ENCODE assay signal across 23 cellular contexts in the genomic region with DNA sequence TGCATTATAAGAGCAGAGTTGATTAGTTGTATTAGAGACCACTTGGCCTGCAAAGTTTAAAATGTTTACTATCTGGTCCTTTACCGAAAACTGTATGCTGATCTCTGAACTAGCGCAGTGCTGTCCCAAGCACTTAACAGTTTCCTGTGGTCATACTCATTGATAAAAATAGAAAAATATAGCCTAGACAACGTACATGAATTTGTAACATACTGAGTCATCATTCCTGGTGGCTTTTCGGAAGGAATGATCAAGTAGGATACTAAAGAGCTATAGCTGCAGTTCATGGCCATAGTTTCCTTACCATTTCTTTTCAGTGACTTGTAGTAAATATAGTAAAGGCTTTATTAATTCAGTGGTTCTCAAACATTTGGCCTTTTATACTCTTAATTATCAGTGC. TPM values are rescaled to one million over a fixed set of nuclear protein-coding genes. Genes with fewer than 3 reads are reported as not detected.
A peak's percentile ranks its signal among the peaks of the same experiment; 100 is the strongest.
DNase-seq lines count a peak whose midpoint lies in the region; ATAC-seq, FAIRE-seq and TF ChIP-seq lines count a peak whose summit lies in the region.
"Had no signal": no experiment of that assay in that cellular context is flagged by ENCODE, and none has a peak within 500 bp of the region (broad histone marks: within the 10 kb centered on the region; RNA-seq: fewer than 3 reads in every experiment).

No MANE protein-coding gene starts in this region.

- no peak for ATAC-seq in GM19324 (IDR thresholded peaks at IDR 0.05; ENCODE audit: low FRiP score, unreplicated experiment)
- ATAC-seq: activated CD4-positive, alpha-beta T cell treated with anti-CD3 and anti-CD28 coated beads for 36 hours; gastrocnemius medialis; lower lobe of right lung; naive thymus-derived CD8-positive, alpha-beta T cell; stimulated activated naive CD8-positive, alpha-beta T cell treated with anti-CD3 and anti-CD28 coated beads, Interleukin-15, Interleukin-2, amounts not matched to agents 100 U/mL and 50 U/mL, for 24 hours; upper lobe of right lung had no signal

- H3K4me1 Mint-ChIP-seq in T-helper 2 cell treated with Interferon-gamma antibody and Interleukin-4, amounts not matched to agents 5 μg/mL and 100 μg/mL, for 36 hours (ENCODE audit: low read depth), result peaks cover 2% of the 10 kb centered on the region
- H3K4me1 Mint-ChIP-seq: activated CD4-positive, alpha-beta T cell treated with anti-CD3 and anti-CD28 coated beads for 36 hours; H9; naive thymus-derived CD8-positive, alpha-beta T cell had no signal

- no peak overlapping the region for H3K4me3 Mint-ChIP-seq in T-helper 2 cell treated with Interferon-gamma antibody and Interleukin-4, amounts not matched to agents 5 μg/mL and 100 μg/mL, for 36 hours
- H3K4me3 Mint-ChIP-seq: activated CD4-positive, alpha-beta T cell treated with anti-CD3 and anti-CD28 coated beads for 36 hours; brain; H9; naive thymus-derived CD8-positive, alpha-beta T cell had no signal

- H3K27me3 Mint-ChIP-seq in T-helper 2 cell treated with Interferon-gamma antibody and Interleukin-4, amounts not matched to agents 5 μg/mL and 100 μg/mL, for 36 hours (ENCODE audit: low read depth), result no peaks in the 10 kb centered on the region
- H3K27me3 Mint-ChIP-seq: activated CD4-positive, alpha-beta T cell treated with anti-CD3 and anti-CD28 coated beads for 36 hours; brain; naive thymus-derived CD8-positive, alpha-beta T cell had no signal

- CTCF ChIA-PET in AG04450 (lab: Charles Lee), result interaction anchor here (0.7 to 1.0 kb wide), 2 partner anchors 9 to 73 kb away, joined by 3 read pairs; no protein-coding TSS in a partner anchor

- peak; percentile 27 for DNase-seq in AG04450 (ENCODE audit: low read depth, low spot score)
- peak; percentile 19 for DNase-seq in HTR-8/SVneo (ENCODE audit: insufficient read length, low spot score)
- peak; percentile 64 to 82 for DNase-seq in cardiac fibroblast (ENCODE audit: low read depth in 2 of 2)
- peak; percentile 87 for DNase-seq in iris pigment epithelial cell (ENCODE audit: low read depth)
- DNase-seq in NCI-H1105 treated with DMSO at 0.1 percent for 48 hours (lab: John Stamatoyannopoulos, UW), result no peak
- no peak for DNase-seq in DMS79 treated with DMSO at 0.1 percent for 48 hours (lab: John Stamatoyannopoulos, UW)
- no peak for DNase-seq in T-helper 2 cell treated with Interferon-gamma antibody and Interleukin-4, amounts not matched to agents 5 μg/mL and 100 μg/mL, for 36 hours (ENCODE audit: low spot score)
- DNase-seq: activated CD4-positive, alpha-beta T cell treated with anti-CD3 and anti-CD28 coated beads for 36 hours; activated CD8-positive, alpha-beta memory T cell treated with anti-CD3 and anti-CD28 coated beads, Interleukin-2, amount 50 U/mL, for 48 hours; activated naive CD4-positive, alpha-beta T cell treated with Interleukin-2 at 50 U/mL for 16 hours; gastrocnemius medialis; H9; lower lobe of right lung; naive thymus-derived CD8-positive, alpha-beta T cell; NCI-H187; NCI-H446 treated with DMSO at 0.1 percent for 48 hours; SHP77; stimulated activated CD4-positive, alpha-beta T cell treated with anti-CD3 and anti-CD28 coated beads, Interleukin-12 subunit alpha, Interleukin-12 subunit beta, amount 100 ng/mL, for 4 hours; stimulated activated naive CD8-positive, alpha-beta T cell treated with anti-CD3 and anti-CD28 coated beads, Interleukin-15, Interleukin-2, amounts not matched to agents 100 U/mL and 50 U/mL, for 24 hours; T-helper 9 cell; upper lobe of right lung had no signal

- POLR2A ChIA-PET in AG04450 (lab: Yijun Ruan, JAX), result no interaction called here

- no peak overlapping the region for H3K27ac Mint-ChIP-seq in T-helper 2 cell treated with Interferon-gamma antibody and Interleukin-4, amounts not matched to agents 5 μg/mL and 100 μg/mL, for 36 hours
- H3K27ac Mint-ChIP-seq: activated CD4-positive, alpha-beta T cell treated with anti-CD3 and anti-CD28 coated beads for 36 hours; brain; H9; naive thymus-derived CD8-positive, alpha-beta T cell had no signal

- TF ChIP-seq CTCF in AG04450 (IDR thresholded peaks at IDR 0.05; ENCODE audit: low read depth, low read length) (no peak), cardiac fibroblast (IDR thresholded peaks at IDR 0.05; ENCODE audit: low read depth, low read length) (no peak)

- H3K27me3 ChIP-seq in AG04450 (ENCODE audit: control insufficient read depth, insufficient read depth, low read length), result no peaks in the 10 kb centered on the region
- H3K27me3 ChIP-seq: gastrocnemius medialis, upper lobe of right lung had no signal

- no peak overlapping the region for H3K4me3 ChIP-seq in AG04450 (ENCODE audit: low read depth, low read length)
- no peak overlapping the region for H3K4me3 ChIP-seq in cardiac fibroblast (replicated peaks in 1 of 2; ENCODE audit: low read depth in 2 of 2, low read length in 2 of 2)
- H3K4me3 ChIP-seq: gastrocnemius medialis, lower lobe of right lung, upper lobe of right lung had no signal

- H3K27ac ChIP-seq in AG04450 (ENCODE audit: low read depth, low read length), result no peak overlapping the region
- H3K27ac ChIP-seq: gastrocnemius medialis, lower lobe of right lung, upper lobe of right lung had no signal

- no peaks in the 10 kb centered on the region for H3K9me3 ChIP-seq in AG04450 (ENCODE audit: control insufficient read depth, insufficient read depth, low read length)
- H3K9me3 ChIP-seq: gastrocnemius medialis, lower lobe of right lung, upper lobe of right lung had no signal

- H3K9me3 Mint-ChIP-seq in T-helper 2 cell treated with Interferon-gamma antibody and Interleukin-4, amounts not matched to agents 5 μg/mL and 100 μg/mL, for 36 hours, result no peaks in the 10 kb centered on the region
- H3K9me3 Mint-ChIP-seq: brain; H9; naive thymus-derived CD8-positive, alpha-beta T cell had no signal

- peaks cover 44% of the 10 kb centered on the region for H3K36me3 Mint-ChIP-seq in T-helper 2 cell treated with Interferon-gamma antibody and Interleukin-4, amounts not matched to agents 5 μg/mL and 100 μg/mL, for 36 hours (ENCODE audit: low read depth)
- H3K36me3 Mint-ChIP-seq: brain; naive thymus-derived CD8-positive, alpha-beta T cell had no signal

- FAIRE-seq in HTR-8/SVneo (lab: Jason Lieb, UNC), result no peak

RNA-seq across cellular contexts. Expression of gene TTK, which starts 18.4 kb away (rescaled TPM):
- polyA plus RNA-seq in AG04450 (2011; rRNA removed), result 5.1 and 8.0 TPM in 2 replicates
- polyA minus RNA-seq in AG04450 (2011; rRNA and poly(A)+ RNA removed), result 2.4 and 6.3 TPM in 2 replicates

Comparison
In these comparisons a context has a peak if more than half of its experiments do, and no peak if none do; other contexts are left out.
1. DNase-seq: peak in AG04450 (single experiment), HTR-8/SVneo (single experiment), cardiac fibroblast (2 of 2) and iris pigment epithelial cell (single experiment); none in NCI-H1105 treated with DMSO at 0.1 percent for 48 hours (single experiment), DMS79 treated with DMSO at 0.1 percent for 48 hours (single experiment) and T-helper 2 cell treated with Interferon-gamma antibody and Interleukin-4, amounts not matched to agents 5 μg/mL and 100 μg/mL, for 36 hours (single experiment).